ENCODE assay signal across 8 cellular contexts in the genomic region with DNA sequence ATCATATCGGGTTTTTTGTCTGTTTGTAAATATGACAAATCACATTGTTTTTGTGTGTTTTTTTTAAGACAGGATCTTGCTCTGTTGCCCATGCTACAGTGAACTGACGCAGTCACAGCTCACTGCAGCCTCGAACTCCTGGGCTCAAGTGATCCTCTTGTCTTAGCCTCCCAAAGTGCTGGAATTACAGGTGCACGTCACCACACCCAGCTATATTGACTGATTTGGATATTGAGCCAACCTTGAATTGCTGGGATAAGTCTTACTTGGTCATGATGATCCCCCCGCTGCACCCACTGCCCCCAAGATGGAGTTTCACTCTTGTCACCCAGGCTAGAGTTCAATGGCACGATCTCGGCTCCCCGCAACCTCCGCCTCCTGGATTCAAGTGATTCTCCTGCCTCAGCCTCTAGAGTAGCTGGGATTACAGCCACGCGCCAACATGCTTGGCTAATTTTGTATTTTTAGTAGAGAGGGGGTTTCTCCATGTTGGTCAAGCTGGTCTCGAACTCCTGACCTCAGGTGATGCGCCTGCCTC.
DNase-seq lines count a peak whose midpoint lies in the region; ATAC-seq, FAIRE-seq and TF ChIP-seq lines count a peak whose summit lies in the region.
"Not testable (repeated sequence)": the region's sequence is repeated elsewhere in the genome, so short reads cannot be mapped to it uniquely, and the experiment has no call there.

No MANE protein-coding gene starts in this region.

- H3K4me1 ChIP-seq in naive thymus-derived CD4-positive, alpha-beta T cell (ENCODE audit: control insufficient read depth in 2 of 2, insufficient read depth in 2 of 2, low read length in 2 of 2), result peaks cover 75 to 83% of the 10 kb centered on the region in 2 donors

- not testable (repeated sequence) for H3K9me3 ChIP-seq in naive thymus-derived CD4-positive, alpha-beta T cell (ENCODE audit: control insufficient read depth in 2 of 3, low read length in 3 of 3)

- not testable (repeated sequence) for TF ChIP-seq CTCF in CD14-positive monocyte (IDR thresholded peaks at IDR 0.05)

- H3K27ac Mint-ChIP-seq in CD14-positive monocyte, result peak overlapping the region; percentile 36 to 92 (median 70)
- peak overlapping the region; percentile 63 for H3K27ac Mint-ChIP-seq in activated CD4-positive, alpha-beta memory T cell treated with anti-CD3 and anti-CD28 coated beads for 36 hours
- peak overlapping the region; percentile 42 for H3K27ac Mint-ChIP-seq in activated naive CD8-positive, alpha-beta T cell treated with anti-CD3 and anti-CD28 coated beads for 36 hours
- H3K27ac Mint-ChIP-seq in effector memory CD8-positive, alpha-beta T cell, result peak overlapping the region; percentile 52 to 84
- peak overlapping the region in 3 of 9 donors; percentile 48 to 51 (median 50) for H3K27ac Mint-ChIP-seq in naive thymus-derived CD4-positive, alpha-beta T cell
- peak overlapping the region; percentile 65 for H3K27ac Mint-ChIP-seq in stimulated activated naive CD8-positive, alpha-beta T cell treated with anti-CD3 and anti-CD28 coated beads, Interleukin-15, Interleukin-2, amounts not matched to agents 100 ng/mL and 50 ng/mL, for 24 hours

- not testable (repeated sequence) for H3K9me3 Mint-ChIP-seq in CD14-positive monocyte; activated T-cell treated with anti-CD3 and anti-CD28 coated beads, Interleukin-2, amount 50 U/mL, for 4 hours; effector memory CD8-positive, alpha-beta T cell; stimulated activated naive CD8-positive, alpha-beta T cell treated with anti-CD3 and anti-CD28 coated beads, Interleukin-15, Interleukin-2, amounts not matched to agents 100 ng/mL and 50 ng/mL, for 24 hours
- peaks cover 11% of the 10 kb centered on the region for H3K9me3 Mint-ChIP-seq in activated CD4-positive, alpha-beta memory T cell treated with anti-CD3 and anti-CD28 coated beads for 36 hours
- H3K9me3 Mint-ChIP-seq in activated naive CD8-positive, alpha-beta T cell treated with anti-CD3 and anti-CD28 coated beads for 36 hours, result peaks cover 41% of the 10 kb centered on the region
- H3K9me3 Mint-ChIP-seq in naive thymus-derived CD4-positive, alpha-beta T cell, result peaks cover 0 to 27% (median 7%) of the 10 kb centered on the region in 11 donors

- H3K4me3 ChIP-seq in naive thymus-derived CD4-positive, alpha-beta T cell (ENCODE audit: low read length), result not testable (repeated sequence)

- not testable (repeated sequence) for H3K4me3 Mint-ChIP-seq in CD14-positive monocyte; activated CD4-positive, alpha-beta memory T cell treated with anti-CD3 and anti-CD28 coated beads for 36 hours; activated naive CD8-positive, alpha-beta T cell treated with anti-CD3 and anti-CD28 coated beads for 36 hours; stimulated activated naive CD8-positive, alpha-beta T cell treated with anti-CD3 and anti-CD28 coated beads, Interleukin-15, Interleukin-2, amounts not matched to agents 100 ng/mL and 50 ng/mL, for 24 hours
- H3K4me3 Mint-ChIP-seq in activated T-cell treated with anti-CD3 and anti-CD28 coated beads, Interleukin-2, amount 50 U/mL, for 4 hours, result peak overlapping the region; percentile 2
- peak overlapping the region in 1 of 2 donors; percentile 72 for H3K4me3 Mint-ChIP-seq in effector memory CD8-positive, alpha-beta T cell
- H3K4me3 Mint-ChIP-seq in naive thymus-derived CD4-positive, alpha-beta T cell, result peak overlapping the region in 6 of 10 donors; percentile 34 to 82 (median 57)

- POLR2A ChIA-PET in activated CD4-positive, alpha-beta memory T cell treated with anti-CD3 and anti-CD28 coated beads for 36 hours (lab: Charles Lee); naive thymus-derived CD4-positive, alpha-beta T cell (lab: Charles Lee): not testable (repeated sequence)

- DNase-seq in CD14-positive monocyte (ENCODE audit: low spot score); GM19239 (ENCODE audit: insufficient read length, low spot score); activated CD4-positive, alpha-beta memory T cell treated with anti-CD3 and anti-CD28 coated beads for 36 hours; activated T-cell treated with anti-CD3 and anti-CD28 coated beads, Interleukin-2, amount 50 U/mL, for 4 hours; activated naive CD8-positive, alpha-beta T cell treated with anti-CD3 and anti-CD28 coated beads for 36 hours; effector memory CD8-positive, alpha-beta T cell; naive thymus-derived CD4-positive, alpha-beta T cell: not testable (repeated sequence)

- not testable (repeated sequence) for ATAC-seq in activated T-cell treated with anti-CD3 and anti-CD28 coated beads, Interleukin-2, amount 50 U/mL, for 4 hours; effector memory CD8-positive, alpha-beta T cell (replicated peaks); naive thymus-derived CD4-positive, alpha-beta T cell

- peak; percentile 8 for FAIRE-seq in GM19239 (lab: Jason Lieb, UNC)

- H3K27ac ChIP-seq in naive thymus-derived CD4-positive, alpha-beta T cell (ENCODE audit: low read depth, low read length), result not testable (repeated sequence)

- intact Hi-C loops in CD14-positive monocyte (cut with micrococcal nuclease); activated CD4-positive, alpha-beta memory T cell treated with anti-CD3 and anti-CD28 coated beads for 36 hours (cut with micrococcal nuclease); naive thymus-derived CD4-positive, alpha-beta T cell (cut with micrococcal nuclease): not testable (repeated sequence)

- not testable (repeated sequence) for H3K27me3 Mint-ChIP-seq in CD14-positive monocyte (ENCODE audit: low read depth in 3 of 3); activated CD4-positive, alpha-beta memory T cell treated with anti-CD3 and anti-CD28 coated beads for 36 hours; activated T-cell treated with anti-CD3 and anti-CD28 coated beads, Interleukin-2, amount 50 U/mL, for 4 hours (ENCODE audit: low read depth); activated naive CD8-positive, alpha-beta T cell treated with anti-CD3 and anti-CD28 coated beads for 36 hours; effector memory CD8-positive, alpha-beta T cell; naive thymus-derived CD4-positive, alpha-beta T cell; stimulated activated naive CD8-positive, alpha-beta T cell treated with anti-CD3 and anti-CD28 coated beads, Interleukin-15, Interleukin-2, amounts not matched to agents 100 ng/mL and 50 ng/mL, for 24 hours

- H3K36me3 Mint-ChIP-seq in CD14-positive monocyte, result peaks cover 64 to 75% of the 10 kb centered on the region in 2 donors
- H3K36me3 Mint-ChIP-seq in activated CD4-positive, alpha-beta memory T cell treated with anti-CD3 and anti-CD28 coated beads for 36 hours, result peaks cover 83% of the 10 kb centered on the region
- peaks cover 73% of the 10 kb centered on the region for H3K36me3 Mint-ChIP-seq in activated T-cell treated with anti-CD3 and anti-CD28 coated beads, Interleukin-2, amount 50 U/mL, for 4 hours (ENCODE audit: insufficient read depth)
- peaks cover 95% of the 10 kb centered on the region for H3K36me3 Mint-ChIP-seq in activated naive CD8-positive, alpha-beta T cell treated with anti-CD3 and anti-CD28 coated beads for 36 hours
- peaks cover 99% of the 10 kb centered on the region for H3K36me3 Mint-ChIP-seq in effector memory CD8-positive, alpha-beta T cell (ENCODE audit: insufficient read depth)
- H3K36me3 Mint-ChIP-seq in naive thymus-derived CD4-positive, alpha-beta T cell, result peaks cover 30 to 85% (median 84%) of the 10 kb centered on the region in 5 donors
- peaks cover 96% of the 10 kb centered on the region for H3K36me3 Mint-ChIP-seq in stimulated activated naive CD8-positive, alpha-beta T cell treated with anti-CD3 and anti-CD28 coated beads, Interleukin-15, Interleukin-2, amounts not matched to agents 100 ng/mL and 50 ng/mL, for 24 hours (ENCODE audit: low read depth)

- H3K36me3 ChIP-seq in naive thymus-derived CD4-positive, alpha-beta T cell (ENCODE audit: control insufficient read depth in 2 of 3, insufficient read depth in 3 of 3, low read length in 3 of 3), result peaks cover 4 to 47% (median 27%) of the 10 kb centered on the region in 3 experiments

- H3K27me3 ChIP-seq in naive thymus-derived CD4-positive, alpha-beta T cell (ENCODE audit: control insufficient read depth in 2 of 2, insufficient read depth in 2 of 2, low read length in 2 of 2), result not testable (repeated sequence)

- CTCF ChIA-PET in activated CD4-positive, alpha-beta memory T cell treated with anti-CD3 and anti-CD28 coated beads for 36 hours (lab: Charles Lee); naive thymus-derived CD4-positive, alpha-beta T cell (lab: Charles Lee): not testable (repeated sequence)

- H3K4me1 Mint-ChIP-seq in CD14-positive monocyte, result peaks cover 78% of the 10 kb centered on the region
- peaks cover 94% of the 10 kb centered on the region for H3K4me1 Mint-ChIP-seq in activated CD4-positive, alpha-beta memory T cell treated with anti-CD3 and anti-CD28 coated beads for 36 hours (ENCODE audit: low read depth)
- H3K4me1 Mint-ChIP-seq in activated T-cell treated with anti-CD3 and anti-CD28 coated beads, Interleukin-2, amount 50 U/mL, for 4 hours (ENCODE audit: low read depth), result peaks cover 96% of the 10 kb centered on the region
- H3K4me1 Mint-ChIP-seq in activated naive CD8-positive, alpha-beta T cell treated with anti-CD3 and anti-CD28 coated beads for 36 hours, result peaks cover 80% of the 10 kb centered on the region
- H3K4me1 Mint-ChIP-seq in effector memory CD8-positive, alpha-beta T cell (ENCODE audit: low read depth in 2 of 2), result peaks cover 84 to 93% of the 10 kb centered on the region in 2 donors
- H3K4me1 Mint-ChIP-seq in naive thymus-derived CD4-positive, alpha-beta T cell, result peaks cover 0 to 93% (median 87%) of the 10 kb centered on the region in 7 donors
- peaks cover 93% of the 10 kb centered on the region for H3K4me1 Mint-ChIP-seq in stimulated activated naive CD8-positive, alpha-beta T cell treated with anti-CD3 and anti-CD28 coated beads, Interleukin-15, Interleukin-2, amounts not matched to agents 100 ng/mL and 50 ng/mL, for 24 hours (ENCODE audit: low read depth)
